In genomic region chr13:40236566-40237168, GRCh38 we compare ENCODE assay signal across 18 cellular contexts.
A peak's percentile ranks its signal among the peaks of the same experiment; 100 is the strongest.
DNase-seq lines count a peak whose midpoint lies in the region; ATAC-seq, FAIRE-seq and TF ChIP-seq lines count a peak whose summit lies in the region.
"Had no signal": no experiment of that assay in that cellular context is flagged by ENCODE, and none has a peak within 500 bp of the region (broad histone marks: within the 10 kb centered on the region; RNA-seq: fewer than 3 reads in every experiment).

No MANE protein-coding gene starts in this region.

- H3K27me3 Mint-ChIP-seq in MCF 10A (ENCODE audit: insufficient read depth, unreplicated experiment): no peaks in the 10 kb centered on the region
- H3K27me3 Mint-ChIP-seq: activated naive CD8-positive, alpha-beta T cell treated with anti-CD3 and anti-CD28 coated beads, Interleukin-2, amount 10 ng/mL, durations not matched to agents 7 days and 5 days; memory B cell had no signal

- peak overlapping the region; percentile 7 for H3K4me3 ChIP-seq in osteoblast (ENCODE audit: insufficient read depth, low read length)
- no peak overlapping the region for H3K4me3 ChIP-seq in uterus
- no peak overlapping the region for H3K4me3 ChIP-seq in WERI-Rb-1 (ENCODE audit: low read depth, low read length)

- no peaks in the 10 kb centered on the region for H3K27me3 ChIP-seq in osteoblast (ENCODE audit: insufficient read depth, low read length)
- H3K27me3 ChIP-seq in uterus: no peaks in the 10 kb centered on the region
- no peaks in the 10 kb centered on the region for H3K27me3 ChIP-seq in WERI-Rb-1 (ENCODE audit: insufficient read depth, low read depth, severe bottlenecking)

- H3K4me1 Mint-ChIP-seq in MCF 10A (ENCODE audit: insufficient read depth, unreplicated experiment): peaks cover 43% of the 10 kb centered on the region
- H3K4me1 Mint-ChIP-seq: memory B cell had no signal

- H3K9me3 ChIP-seq in osteoblast (ENCODE audit: low read depth, low read length) (no peaks in the 10 kb centered on the region), uterus (no peaks in the 10 kb centered on the region), WERI-Rb-1 (ENCODE audit: severe bottlenecking) (no peaks in the 10 kb centered on the region)

- no peak overlapping the region for H3K27ac Mint-ChIP-seq in MCF 10A (ENCODE audit: low read depth, unreplicated experiment)
- H3K27ac Mint-ChIP-seq: activated naive CD8-positive, alpha-beta T cell treated with anti-CD3 and anti-CD28 coated beads, Interleukin-2, amount 10 ng/mL, durations not matched to agents 7 days and 5 days; CD8-positive, alpha-beta T cell; memory B cell; stimulated activated effector memory CD8-positive, alpha-beta T cell treated with anti-CD3 and anti-CD28 coated beads, Interleukin-12 subunit alpha, Interleukin-12 subunit beta, amount 100 ng/mL, for 72 hours had no signal

- peak overlapping the region; percentile 69 for H3K4me2 ChIP-seq in osteoblast (ENCODE audit: insufficient read depth, low read length)

- no peaks in the 10 kb centered on the region for H3K36me3 ChIP-seq in osteoblast (ENCODE audit: insufficient read depth, low read length)
- H3K36me3 ChIP-seq in uterus: no peaks in the 10 kb centered on the region
- no peaks in the 10 kb centered on the region for H3K36me3 ChIP-seq in WERI-Rb-1

- H3K27ac ChIP-seq in osteoblast (ENCODE audit: low read depth, low read length) (peak overlapping the region; percentile 42), uterus (peak overlapping the region; percentile 94 to 96), WERI-Rb-1 (no peak overlapping the region)
- H3K27ac ChIP-seq: parathyroid adenoma had no signal

- H3K4me3 Mint-ChIP-seq in MCF 10A (ENCODE audit: unreplicated experiment): peak overlapping the region; percentile 51
- H3K4me3 Mint-ChIP-seq: activated naive CD8-positive, alpha-beta T cell treated with anti-CD3 and anti-CD28 coated beads, Interleukin-2, amount 10 ng/mL, durations not matched to agents 7 days and 5 days; CD8-positive, alpha-beta T cell; memory B cell; stimulated activated effector memory CD8-positive, alpha-beta T cell treated with anti-CD3 and anti-CD28 coated beads, Interleukin-12 subunit alpha, Interleukin-12 subunit beta, amount 100 ng/mL, for 72 hours had no signal

- H3K4me1 ChIP-seq in osteoblast (ENCODE audit: insufficient read depth, low read length) (peaks cover 20% of the 10 kb centered on the region), uterus (peaks cover 4 to 14% of the 10 kb centered on the region in 2 donors)
- H3K4me1 ChIP-seq: parathyroid adenoma had no signal

- no peaks in the 10 kb centered on the region for H4K20me1 ChIP-seq in osteoblast (ENCODE audit: insufficient read depth, low read length)

- H3K36me3 Mint-ChIP-seq in MCF 10A (ENCODE audit: insufficient read depth, unreplicated experiment): no peaks in the 10 kb centered on the region
- H3K36me3 Mint-ChIP-seq: CD8-positive, alpha-beta T cell; memory B cell; stimulated activated effector memory CD8-positive, alpha-beta T cell treated with anti-CD3 and anti-CD28 coated beads, Interleukin-12 subunit alpha, Interleukin-12 subunit beta, amount 100 ng/mL, for 72 hours had no signal

- peak; percentile 88 for DNase-seq in MCF 10A (ENCODE audit: unreplicated experiment)
- DNase-seq in Right ventricle myocardium superior: peak; percentile 61
- no peak for DNase-seq in osteoblast (ENCODE audit: insufficient read length, low spot score, missing footprints)
- DNase-seq in uterus: peak; percentile 76 to 92
- no peak for DNase-seq in HTR-8/SVneo (ENCODE audit: insufficient read length, low spot score)
- DNase-seq in WERI-Rb-1: no peak
- DNase-seq: activated naive CD8-positive, alpha-beta T cell treated with anti-CD3 and anti-CD28 coated beads, Interleukin-2, amount 10 ng/mL, durations not matched to agents 7 days and 5 days; CD8-positive, alpha-beta T cell; GF-D8; H7; NCI-H2171 treated with DMSO at 0.1 percent for 48 hours; stimulated activated CD4-positive, alpha-beta T cell treated with anti-CD3 and anti-CD28 coated beads, Interleukin-4, amount 100 ng/mL, for 1 hour had no signal

- POLR2A ChIA-PET in MCF 10A (lab: Yijun Ruan, JAX): interaction anchor here (0.6 to 2.7 kb wide), 22 partner anchors 11 to 428 kb away, joined by 3 to 15 read pairs (median 5); no protein-coding TSS in a partner anchor

- intact Hi-C loops in MCF 10A (cut with micrococcal nuclease): loop anchor here (1.0 to 5.0 kb wide), 4 partner anchors 129 to 428 kb away; no protein-coding TSS in a partner anchor
- intact Hi-C loops in Right ventricle myocardium superior (cut with DNase I): no loop called here
- intact Hi-C loops in uterus (cut with DNase I; ENCODE audit: low total_unique reads): loop anchor here (10.0 kb wide), 1 partner anchor 168 kb away; no protein-coding TSS in a partner anchor

- BruUV-seq in MCF 10A (replicated peaks; lab: Mats Ljungman, UMichigan): no TSS peak

- CTCF ChIA-PET in MCF 10A (lab: Yijun Ruan, JAX): interaction anchor here (0.6 to 1.1 kb wide), 4 partner anchors 16 to 542 kb away, joined by 3 to 5 read pairs (median 4); no protein-coding TSS in a partner anchor

- TF ChIP-seq POLR2A in uterus (IDR thresholded peaks at IDR 0.05): peak in 1 of 2 donors; percentile 39

- peak; percentile 75 for ATAC-seq in Right ventricle myocardium superior (ENCODE audit: poor library complexity)
- no peak for ATAC-seq in HG02973 (IDR thresholded peaks at IDR 0.05; ENCODE audit: unreplicated experiment)
- ATAC-seq: CD8-positive, alpha-beta T cell; SK-N-SH treated with all-trans-retinoic acid at 6 μM for 48 hours; stimulated activated effector memory CD8-positive, alpha-beta T cell treated with anti-CD3 and anti-CD28 coated beads, Interleukin-12 subunit alpha, Interleukin-12 subunit beta, amount 100 ng/mL, for 72 hours had no signal

- no peak for FAIRE-seq in HTR-8/SVneo (lab: Jason Lieb, UNC)
- FAIRE-seq: GM18507 had no signal

- peak overlapping the region; percentile 49 for H2AFZ ChIP-seq in osteoblast (ENCODE audit: low read length)
- H2AFZ ChIP-seq: parathyroid adenoma had no signal

- no peaks in the 10 kb centered on the region for H3K79me2 ChIP-seq in osteoblast (ENCODE audit: insufficient read depth, low read length)
- H3K79me2 ChIP-seq: parathyroid adenoma had no signal

- H3K9me3 Mint-ChIP-seq in MCF 10A (ENCODE audit: unreplicated experiment): no peaks in the 10 kb centered on the region
- H3K9me3 Mint-ChIP-seq: activated naive CD8-positive, alpha-beta T cell treated with anti-CD3 and anti-CD28 coated beads, Interleukin-2, amount 10 ng/mL, durations not matched to agents 7 days and 5 days; CD8-positive, alpha-beta T cell; memory B cell; stimulated activated effector memory CD8-positive, alpha-beta T cell treated with anti-CD3 and anti-CD28 coated beads, Interleukin-12 subunit alpha, Interleukin-12 subunit beta, amount 100 ng/mL, for 72 hours had no signal

- TF ChIP-seq CTCF in MCF 10A (IDR thresholded peaks at IDR 0.05; ENCODE audit: unreplicated experiment): no peak
- no peak for TF ChIP-seq CTCF in osteoblast (IDR thresholded peaks at IDR 0.05; ENCODE audit: extremely low read depth, low read depth, low read length)
- TF ChIP-seq CTCF in uterus (IDR thresholded peaks at IDR 0.05): no peak
- TF ChIP-seq CTCF in WERI-Rb-1 (IDR thresholded peaks at IDR 0.05; ENCODE audit: low read depth, low read length): no peak

Comparison
In these comparisons a context has a peak if more than half of its experiments do, and no peak if none do; other contexts are left out.
1. DNase-seq: peak in MCF 10A (single experiment), Right ventricle myocardium superior (single experiment) and uterus (2 of 2); none in osteoblast (single experiment), HTR-8/SVneo (single experiment) and WERI-Rb-1 (single experiment).